Comparison of ENCODE assay signal across 1 cellular context in genomic region chr5:179124853-179125788, GRCh38.
TF ChIP-seq lines count a peak whose summit lies in the region.

No MANE protein-coding gene starts in this region.

TF ChIP-seq in GM23338, 12 proteins besides CTCF, POLR2A, EP300 and RAD21 (continued from another document):
- TF ChIP-seq, protein P1, sequence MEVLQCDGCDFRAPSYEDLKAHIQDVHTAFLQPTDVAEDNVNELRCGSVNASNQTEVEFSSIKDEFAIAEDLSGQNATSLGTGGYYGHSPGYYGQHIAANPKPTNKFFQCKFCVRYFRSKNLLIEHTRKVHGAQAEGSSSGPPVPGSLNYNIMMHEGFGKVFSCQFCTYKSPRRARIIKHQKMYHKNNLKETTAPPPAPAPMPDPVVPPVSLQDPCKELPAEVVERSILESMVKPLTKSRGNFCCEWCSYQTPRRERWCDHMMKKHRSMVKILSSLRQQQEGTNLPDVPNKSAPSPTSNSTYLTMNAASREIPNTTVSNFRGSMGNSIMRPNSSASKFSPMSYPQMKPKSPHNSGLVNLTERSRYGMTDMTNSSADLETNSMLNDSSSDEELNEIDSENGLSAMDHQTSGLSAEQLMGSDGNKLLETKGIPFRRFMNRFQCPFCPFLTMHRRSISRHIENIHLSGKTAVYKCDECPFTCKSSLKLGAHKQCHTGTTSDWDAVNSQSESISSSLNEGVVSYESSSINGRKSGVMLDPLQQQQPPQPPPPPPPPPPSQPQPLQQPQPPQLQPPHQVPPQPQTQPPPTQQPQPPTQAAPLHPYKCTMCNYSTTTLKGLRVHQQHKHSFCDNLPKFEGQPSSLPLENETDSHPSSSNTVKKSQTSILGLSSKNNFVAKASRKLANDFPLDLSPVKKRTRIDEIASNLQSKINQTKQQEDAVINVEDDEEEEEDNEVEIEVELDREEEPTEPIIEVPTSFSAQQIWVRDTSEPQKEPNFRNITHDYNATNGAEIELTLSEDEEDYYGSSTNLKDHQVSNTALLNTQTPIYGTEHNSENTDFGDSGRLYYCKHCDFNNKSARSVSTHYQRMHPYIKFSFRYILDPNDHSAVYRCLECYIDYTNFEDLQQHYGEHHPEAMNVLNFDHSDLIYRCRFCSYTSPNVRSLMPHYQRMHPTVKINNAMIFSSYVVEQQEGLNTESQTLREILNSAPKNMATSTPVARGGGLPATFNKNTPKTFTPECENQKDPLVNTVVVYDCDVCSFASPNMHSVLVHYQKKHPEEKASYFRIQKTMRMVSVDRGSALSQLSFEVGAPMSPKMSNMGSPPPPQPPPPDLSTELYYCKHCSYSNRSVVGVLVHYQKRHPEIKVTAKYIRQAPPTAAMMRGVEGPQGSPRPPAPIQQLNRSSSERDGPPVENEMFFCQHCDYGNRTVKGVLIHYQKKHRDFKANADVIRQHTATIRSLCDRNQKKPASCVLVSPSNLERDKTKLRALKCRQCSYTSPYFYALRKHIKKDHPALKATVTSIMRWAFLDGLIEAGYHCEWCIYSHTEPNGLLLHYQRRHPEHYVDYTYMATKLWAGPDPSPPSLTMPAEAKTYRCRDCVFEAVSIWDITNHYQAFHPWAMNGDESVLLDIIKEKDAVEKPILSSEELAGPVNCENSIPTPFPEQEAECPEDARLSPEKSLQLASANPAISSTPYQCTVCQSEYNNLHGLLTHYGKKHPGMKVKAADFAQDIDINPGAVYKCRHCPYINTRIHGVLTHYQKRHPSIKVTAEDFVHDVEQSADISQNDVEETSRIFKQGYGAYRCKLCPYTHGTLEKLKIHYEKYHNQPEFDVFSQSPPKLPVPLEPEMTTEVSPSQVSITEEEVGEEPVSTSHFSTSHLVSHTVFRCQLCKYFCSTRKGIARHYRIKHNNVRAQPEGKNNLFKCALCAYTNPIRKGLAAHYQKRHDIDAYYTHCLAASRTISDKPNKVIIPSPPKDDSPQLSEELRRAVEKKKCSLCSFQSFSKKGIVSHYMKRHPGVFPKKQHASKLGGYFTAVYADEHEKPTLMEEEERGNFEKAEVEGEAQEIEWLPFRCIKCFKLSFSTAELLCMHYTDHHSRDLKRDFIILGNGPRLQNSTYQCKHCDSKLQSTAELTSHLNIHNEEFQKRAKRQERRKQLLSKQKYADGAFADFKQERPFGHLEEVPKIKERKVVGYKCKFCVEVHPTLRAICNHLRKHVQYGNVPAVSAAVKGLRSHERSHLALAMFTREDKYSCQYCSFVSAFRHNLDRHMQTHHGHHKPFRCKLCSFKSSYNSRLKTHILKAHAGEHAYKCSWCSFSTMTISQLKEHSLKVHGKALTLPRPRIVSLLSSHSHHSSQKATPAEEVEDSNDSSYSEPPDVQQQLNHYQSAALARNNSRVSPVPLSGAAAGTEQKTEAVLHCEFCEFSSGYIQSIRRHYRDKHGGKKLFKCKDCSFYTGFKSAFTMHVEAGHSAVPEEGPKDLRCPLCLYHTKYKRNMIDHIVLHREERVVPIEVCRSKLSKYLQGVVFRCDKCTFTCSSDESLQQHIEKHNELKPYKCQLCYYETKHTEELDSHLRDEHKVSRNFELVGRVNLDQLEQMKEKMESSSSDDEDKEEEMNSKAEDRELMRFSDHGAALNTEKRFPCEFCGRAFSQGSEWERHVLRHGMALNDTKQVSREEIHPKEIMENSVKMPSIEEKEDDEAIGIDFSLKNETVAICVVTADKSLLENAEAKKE (CRISPR knock-in tag; IDR thresholded peaks at IDR 0.05): no peak
- no peak for TF ChIP-seq ZNF114 (CRISPR knock-in tag; IDR thresholded peaks at IDR 0.05)
TF ChIP-seq in GM23338: peak in this region for 0.
